Comparison of ENCODE assay signal across 10 cellular contexts in the genomic region with DNA sequence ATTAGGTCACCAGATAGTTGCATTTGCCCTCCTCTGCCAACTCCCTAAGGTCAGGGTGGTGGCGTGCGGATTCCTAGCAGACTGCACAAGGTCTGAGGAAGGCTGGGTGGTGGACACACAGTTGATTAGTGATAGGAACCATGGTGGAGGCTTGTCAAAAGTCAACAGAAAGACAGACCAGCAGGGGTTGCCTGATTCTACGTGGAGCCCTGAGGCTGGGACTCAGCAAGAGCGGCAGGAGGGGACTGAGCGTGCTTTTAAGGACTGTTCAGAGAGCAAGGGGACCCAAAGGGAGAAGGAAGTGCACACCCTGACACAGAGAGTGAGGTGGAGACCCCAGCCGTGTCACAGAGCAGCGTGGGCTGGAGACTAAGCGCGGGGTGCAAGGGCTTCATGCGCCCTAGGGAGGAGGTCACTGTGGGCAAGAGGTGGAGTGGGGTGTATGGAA.
A peak's percentile ranks its signal among the peaks of the same experiment; 100 is the strongest.
DNase-seq lines count a peak whose midpoint lies in the region; ATAC-seq and TF ChIP-seq lines count a peak whose summit lies in the region.
"Had no signal": no experiment of that assay in that cellular context is flagged by ENCODE, and none has a peak within 500 bp of the region (broad histone marks: within the 10 kb centered on the region; RNA-seq: fewer than 3 reads in every experiment).

No MANE protein-coding gene starts in this region.

- in situ Hi-C loops in brain microvascular endothelial cell (cut with HindIII; ENCODE audit: low pct_ligation_motif_present, low sequenced_read_pairs), result no loop called here

- no peak for ATAC-seq in left cardiac atrium

- H4K91ac ChIP-seq in mesenchymal stem cell (ENCODE audit: low read length), result peak overlapping the region; percentile 21

- peaks cover 11% of the 10 kb centered on the region for H3K4me1 ChIP-seq in left ventricle myocardium inferior
- H3K4me1 ChIP-seq in mesenchymal stem cell (ENCODE audit: control insufficient read depth, insufficient read depth, low read depth, low read length), result peaks cover 8% of the 10 kb centered on the region
- peaks cover 14% of the 10 kb centered on the region for H3K4me1 ChIP-seq in vagina

- H3K9me3 Mint-ChIP-seq in activated naive CD4-positive, alpha-beta T cell treated with anti-CD3 and anti-CD28 coated beads, Interleukin-2, amount 10 ng/mL, durations not matched to agents 7 days and 5 days, result peaks cover 21% of the 10 kb centered on the region

- CTCF ChIA-PET in activated naive CD4-positive, alpha-beta T cell treated with anti-CD3 and anti-CD28 coated beads, Interleukin-2, amount 10 ng/mL, durations not matched to agents 7 days and 5 days (lab: Charles Lee), result interaction anchor here (0.9 to 4.7 kb wide), 2 partner anchors 241 kb away, joined by 5 to 32 read pairs; no protein-coding TSS in a partner anchor

- H3K14ac ChIP-seq in mesenchymal stem cell (ENCODE audit: low read length in 2 of 2), result peak overlapping the region in 1 of 2 experiments; percentile 77

- peak overlapping the region; percentile 91 for H3K27ac Mint-ChIP-seq in activated naive CD4-positive, alpha-beta T cell treated with anti-CD3 and anti-CD28 coated beads, Interleukin-2, amount 10 ng/mL, durations not matched to agents 7 days and 5 days

- H3K23ac ChIP-seq in mesenchymal stem cell (ENCODE audit: low read length in 2 of 2), result peak overlapping the region in 1 of 2 experiments; percentile 9

- no peak overlapping the region for H2BK120ac ChIP-seq in mesenchymal stem cell (ENCODE audit: low read depth, low read length)

- H3K36me3 Mint-ChIP-seq in activated naive CD4-positive, alpha-beta T cell treated with anti-CD3 and anti-CD28 coated beads, Interleukin-2, amount 10 ng/mL, durations not matched to agents 7 days and 5 days, result peaks cover 4% of the 10 kb centered on the region

- peak overlapping the region; percentile 62 for H3K4me3 Mint-ChIP-seq in activated naive CD4-positive, alpha-beta T cell treated with anti-CD3 and anti-CD28 coated beads, Interleukin-2, amount 10 ng/mL, durations not matched to agents 7 days and 5 days

- no peak overlapping the region for H2BK12ac ChIP-seq in mesenchymal stem cell (ENCODE audit: low read length in 2 of 2)

- intact Hi-C loops in left ventricle myocardium inferior (cut with micrococcal nuclease) (no loop called here), left cardiac atrium (cut with DNase I) (no loop called here), vagina (cut with DNase I) (no loop called here)

- H3K27ac ChIP-seq in left ventricle myocardium inferior (replicated peaks) (no peak overlapping the region), mesenchymal stem cell (ENCODE audit: low read length, poor library complexity, severe bottlenecking) (no peak overlapping the region), vagina (no peak overlapping the region), brain microvascular endothelial cell (no peak overlapping the region)

- no peaks in the 10 kb centered on the region for H3K36me3 ChIP-seq in left ventricle myocardium inferior
- no peaks in the 10 kb centered on the region for H3K36me3 ChIP-seq in mesenchymal stem cell (ENCODE audit: control insufficient read depth in 1 of 2, insufficient read depth in 2 of 2, low read depth in 1 of 2, low read length in 2 of 2)
- no peaks in the 10 kb centered on the region for H3K36me3 ChIP-seq in vagina
- no peaks in the 10 kb centered on the region for H3K36me3 ChIP-seq in brain microvascular endothelial cell (replicated peaks)

- no peak for DNase-seq in left ventricle myocardium inferior
- DNase-seq in left cardiac atrium, result no peak
- peak; percentile 25 for DNase-seq in activated naive CD4-positive, alpha-beta T cell treated with anti-CD3 and anti-CD28 coated beads, Interleukin-2, amount 10 ng/mL, durations not matched to agents 7 days and 5 days
- no peak for DNase-seq in mesenchymal stem cell
- no peak for DNase-seq in vagina (ENCODE audit: extremely low spot score in 2 of 2)
- no peak for DNase-seq in brain microvascular endothelial cell
- DNase-seq in GM03348 (ENCODE audit: low spot score), result no peak
- DNase-seq in germinal center (ENCODE audit: low spot score), result no peak
- DNase-seq: erythroblast, MM.1S had no signal

- H3K9me3 ChIP-seq in left ventricle myocardium inferior (replicated peaks) (peaks cover 16% of the 10 kb centered on the region), mesenchymal stem cell (ENCODE audit: control insufficient read depth, low read length) (peaks cover 12% of the 10 kb centered on the region), vagina (no peaks in the 10 kb centered on the region)

- no peak overlapping the region for H3K4ac ChIP-seq in mesenchymal stem cell (ENCODE audit: low read depth in 1 of 2, low read length in 2 of 2)

- no peak overlapping the region for H2AFZ ChIP-seq in mesenchymal stem cell (ENCODE audit: low read depth, low read length)

- peaks cover 44% of the 10 kb centered on the region for H3K4me1 Mint-ChIP-seq in activated naive CD4-positive, alpha-beta T cell treated with anti-CD3 and anti-CD28 coated beads, Interleukin-2, amount 10 ng/mL, durations not matched to agents 7 days and 5 days

- H3K9ac ChIP-seq in mesenchymal stem cell (ENCODE audit: low read length), result peak overlapping the region; percentile 22

- TF ChIP-seq POLR2A in vagina (IDR thresholded peaks at IDR 0.05), result no peak

- peaks cover 12% of the 10 kb centered on the region for H3K27me3 Mint-ChIP-seq in activated naive CD4-positive, alpha-beta T cell treated with anti-CD3 and anti-CD28 coated beads, Interleukin-2, amount 10 ng/mL, durations not matched to agents 7 days and 5 days

- peak overlapping the region; percentile 73 for H4K8ac ChIP-seq in mesenchymal stem cell (ENCODE audit: low read length)

- no peaks in the 10 kb centered on the region for H3K79me1 ChIP-seq in mesenchymal stem cell (replicated peaks; ENCODE audit: low read length, poor library complexity, severe bottlenecking)

- peak overlapping the region in 1 of 2 experiments; percentile 68 for H3K18ac ChIP-seq in mesenchymal stem cell (ENCODE audit: low read depth in 1 of 2, low read length in 2 of 2)

- H2BK15ac ChIP-seq in mesenchymal stem cell (ENCODE audit: low read depth, poor library complexity, severe bottlenecking), result no peak overlapping the region

- H2AK5ac ChIP-seq in mesenchymal stem cell (ENCODE audit: low read length, severe bottlenecking), result no peak overlapping the region

- no peak for TF ChIP-seq CTCF in left ventricle myocardium inferior (IDR thresholded peaks at IDR 0.05; ENCODE audit: borderline replicate concordance)
- no peak for TF ChIP-seq CTCF in vagina (IDR thresholded peaks at IDR 0.05)
- TF ChIP-seq CTCF in brain microvascular endothelial cell (IDR thresholded peaks at IDR 0.05; ENCODE audit: low read depth, low read length, missing control alignments), result no peak

- H2BK5ac ChIP-seq in mesenchymal stem cell (ENCODE audit: low read depth, low read length, poor library complexity, severe bottlenecking), result no peak overlapping the region

- H3K4me3 ChIP-seq in left ventricle myocardium inferior (peak overlapping the region; percentile 62), mesenchymal stem cell (ENCODE audit: insufficient read depth in 1 of 2, low read depth in 1 of 2, low read length in 2 of 2) (peak overlapping the region in 1 of 2 experiments; percentile 23), vagina (peak overlapping the region; percentile 16 to 22), brain microvascular endothelial cell (ENCODE audit: low read depth, low read length) (no peak overlapping the region)

- H3K27me3 ChIP-seq in left ventricle myocardium inferior (ENCODE audit: low read depth) (peaks cover 83% of the 10 kb centered on the region), mesenchymal stem cell (ENCODE audit: control insufficient read depth in 1 of 2, insufficient read depth in 1 of 2, low read length in 2 of 2) (peaks cover 30 to 33% of the 10 kb centered on the region in 2 experiments), vagina (no peaks in the 10 kb centered on the region), brain microvascular endothelial cell (replicated peaks) (peaks cover 18% of the 10 kb centered on the region)

- WGBS in mesenchymal stem cell, result 59% methylated on average over 7 of the region's 10 CpGs

- H3K4me2 ChIP-seq in mesenchymal stem cell (ENCODE audit: low read length, poor library complexity, severe bottlenecking), result no peak overlapping the region
